ENCODE assay signal across 8 cellular contexts in the genomic region with DNA sequence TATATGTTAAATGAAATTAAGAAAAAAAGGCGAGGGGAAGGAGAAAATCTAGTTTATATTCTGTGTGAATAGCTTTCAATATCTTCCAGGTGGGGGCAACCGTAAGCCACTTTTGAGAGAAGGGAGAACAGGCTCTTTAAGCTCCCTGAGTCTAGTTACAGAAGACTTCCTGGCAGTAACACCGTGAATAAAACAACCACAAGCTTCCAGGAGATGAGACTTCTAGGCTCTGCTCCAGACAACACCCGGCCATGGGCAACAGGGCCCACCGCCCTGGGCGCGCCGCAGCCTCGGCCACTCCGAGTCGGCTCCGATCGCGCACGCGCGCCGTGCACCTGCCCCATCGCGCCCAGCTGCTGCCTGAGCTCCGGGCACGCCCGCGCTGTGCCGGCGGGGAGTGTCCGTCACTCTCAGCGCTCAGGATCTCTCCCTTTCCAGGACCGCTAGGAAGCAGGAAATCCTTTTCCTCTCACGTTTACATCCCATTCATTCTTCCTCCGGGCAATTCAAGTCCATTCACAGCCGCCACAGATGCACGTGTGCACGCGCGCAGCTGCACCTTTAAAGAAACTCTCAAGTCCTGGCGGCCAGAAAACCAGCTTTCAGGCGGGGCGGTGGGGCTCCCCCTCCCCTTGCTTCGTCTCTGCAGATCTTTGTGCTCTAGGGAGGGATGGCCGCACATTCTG. TPM values are rescaled to one million over a fixed set of nuclear protein-coding genes. Genes with fewer than 3 reads are reported as not detected.
DNase-seq lines count a peak whose midpoint lies in the region; ATAC-seq lines count a peak whose summit lies in the region.

No MANE protein-coding gene starts in this region.

- DNase-seq in EL (peak; percentile 76), NCI-H510A (lab: John Stamatoyannopoulos, UW) (peak; percentile 76), germinal center (ENCODE audit: low spot score) (peak; percentile 66), occipital lobe (lab: John Stamatoyannopoulos, UW) (peak; percentile 34), middle frontal gyrus (ENCODE audit: extremely low spot score, low spot score) (no peak)
- DNase-seq in activated T-cell treated with anti-CD3 and anti-CD28 coated beads, Interleukin-2, amount 50 U/mL, for 48 hours, result peak; percentile 65 to 72

- ATAC-seq in GM19438 (IDR thresholded peaks at IDR 0.05; ENCODE audit: low read depth, unreplicated experiment) (peak; percentile 45), HG03439 (IDR thresholded peaks at IDR 0.05; ENCODE audit: unreplicated experiment) (peak; percentile 61)

RNA-seq across cellular contexts. Expression of a gene that starts 19.4 kb away (rescaled TPM):
- 0.31 TPM for total RNA-seq in occipital lobe
